Comparison of ENCODE assay signal across 11 cellular contexts in the genomic region with DNA sequence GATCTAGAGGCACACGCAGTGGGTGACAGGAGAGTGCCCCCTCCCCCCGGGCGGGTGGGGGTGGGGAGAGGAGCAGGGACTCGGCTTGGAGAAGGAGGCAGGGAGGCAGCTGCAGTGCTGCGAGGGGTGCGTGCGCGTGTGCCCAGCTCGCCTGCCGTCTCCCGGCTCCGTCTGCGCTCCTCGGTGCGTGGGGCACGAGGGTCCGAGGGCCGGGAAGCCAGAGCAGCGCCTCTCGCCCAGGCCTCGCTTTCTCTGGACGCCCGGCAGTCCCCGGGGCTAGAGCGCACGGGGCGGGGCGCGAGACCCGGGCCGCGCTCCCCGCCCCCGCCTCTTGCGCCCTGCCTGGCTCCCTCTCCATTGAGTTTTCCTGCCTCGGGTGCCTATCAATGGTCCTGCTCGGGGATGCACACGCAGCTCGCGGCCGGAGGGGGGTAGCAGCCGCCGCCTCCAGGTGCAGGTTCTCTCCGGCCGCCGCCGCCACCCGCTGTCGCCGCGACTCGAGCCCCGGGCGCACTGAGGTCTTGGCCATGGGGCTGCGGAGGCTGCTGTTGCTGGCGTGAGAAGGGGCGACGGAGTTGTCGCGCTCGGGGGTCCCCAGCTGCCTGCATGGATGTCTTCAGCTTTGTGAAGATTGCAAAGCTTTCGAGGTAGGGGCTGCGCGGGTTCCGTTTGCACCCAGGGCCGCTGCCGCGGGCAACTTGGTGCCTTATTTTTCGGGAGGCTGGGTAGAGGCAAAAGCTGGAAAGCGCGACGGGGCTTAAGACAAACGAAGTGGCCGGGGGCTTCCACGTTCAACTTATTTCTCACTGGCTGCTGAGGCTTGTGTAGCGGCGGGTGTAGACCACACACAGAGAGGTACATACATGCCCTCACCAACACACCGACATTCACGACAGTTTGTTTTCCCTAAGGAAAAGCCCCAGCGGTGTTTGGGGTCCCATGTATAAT. TPM values are rescaled to one million over a fixed set of nuclear protein-coding genes. Genes with fewer than 3 reads are reported as not detected.
DNase-seq lines count a peak whose midpoint lies in the region; ATAC-seq and TF ChIP-seq lines count a peak whose summit lies in the region.
"Had no signal": no experiment of that assay in that cellular context is flagged by ENCODE, and none has a peak within 500 bp of the region (broad histone marks: within the 10 kb centered on the region; RNA-seq: fewer than 3 reads in every experiment).

Gene FRMPD4 (plus strand): TSS at position 108 of the 948 bp plus-strand sequence. CDS start 499 bp downstream, at position 607.

- H3K36me3 ChIP-seq in skeletal muscle satellite cell (ENCODE audit: insufficient read depth, low read length), result no peaks in the 10 kb centered on the region

- intact Hi-C loops in activated T-helper 1 cell treated with anti-CD3 and anti-CD28 coated beads, Interleukin-12 subunit alpha, Interleukin-12 subunit beta, Interleukin-2, Interleukin-4 antibody, amounts not matched to agents 30 ng/mL and 10 ng/mL and 1 ng/mL, durations not matched to agents 14 hours and 24 hours and 36 hours (cut with micrococcal nuclease), result no loop called here

- peak within 1 kb of the TSS; percentile 61 for H3K9ac ChIP-seq in skeletal muscle satellite cell (ENCODE audit: low read depth, low read length)

- H3K4me3 ChIP-seq in iPS-11a (ENCODE audit: low read depth, low read length) (peak within 1 kb of the TSS; percentile 25), skeletal muscle satellite cell (ENCODE audit: low read length) (peak within 1 kb of the TSS; percentile 78)

- CTCF ChIA-PET in activated CD8-positive, alpha-beta T cell treated with anti-CD3 and anti-CD28 coated beads, Interleukin-2, amount 10 ng/mL, durations not matched to agents 7 days and 5 days (lab: Charles Lee), result no interaction called here

- H3K4me1 ChIP-seq in skeletal muscle satellite cell (ENCODE audit: control insufficient read depth, insufficient read depth, low read length), result peaks cover 6% of the 10 kb centered on the region

- no peak for DNase-seq in HFFc6
- no peak for DNase-seq in activated CD8-positive, alpha-beta T cell treated with anti-CD3 and anti-CD28 coated beads, Interleukin-2, amount 10 ng/mL, durations not matched to agents 7 days and 5 days
- DNase-seq in activated T-helper 1 cell treated with anti-CD3 and anti-CD28 coated beads, Interleukin-12 subunit alpha, Interleukin-12 subunit beta, Interleukin-2, Interleukin-4 antibody, amounts not matched to agents 30 ng/mL and 10 ng/mL and 1 ng/mL, durations not matched to agents 14 hours and 24 hours and 36 hours (ENCODE audit: low spot score), result no peak
- no peak for DNase-seq in stimulated activated CD4-positive, alpha-beta T cell treated with anti-CD3 and anti-CD28 coated beads, Interleukin-12 subunit alpha, Interleukin-12 subunit beta, amount 100 ng/mL, for 4 hours

- H3K9me3 ChIP-seq in skeletal muscle satellite cell (replicated peaks; ENCODE audit: low read length), result no peaks in the 10 kb centered on the region

- POLR2A ChIA-PET in activated CD8-positive, alpha-beta T cell treated with anti-CD3 and anti-CD28 coated beads, Interleukin-2, amount 10 ng/mL, durations not matched to agents 7 days and 5 days (lab: Charles Lee), result interaction anchor here (0.6 kb wide), 1 partner anchor 1672 kb away, joined by 3 read pairs; no protein-coding TSS in a partner anchor

- ATAC-seq in GM18502 (IDR thresholded peaks at IDR 0.05; ENCODE audit: poor library complexity, unreplicated experiment), result no peak
- no peak for ATAC-seq in activated CD8-positive, alpha-beta T cell treated with anti-CD3 and anti-CD28 coated beads, Interleukin-2, amount 10 ng/mL, durations not matched to agents 7 days and 5 days
- ATAC-seq: sciatic nerve had no signal

- peak within 1 kb of the TSS; percentile 90 for H3K4me2 ChIP-seq in skeletal muscle satellite cell (ENCODE audit: low read length)

- H3K36me3 Mint-ChIP-seq in HFFc6 (ENCODE audit: low read depth), result no peaks in the 10 kb centered on the region
- H3K36me3 Mint-ChIP-seq in activated CD8-positive, alpha-beta T cell treated with anti-CD3 and anti-CD28 coated beads, Interleukin-2, amount 10 ng/mL, durations not matched to agents 7 days and 5 days (ENCODE audit: low read depth), result no peaks in the 10 kb centered on the region
- H3K36me3 Mint-ChIP-seq in activated T-helper 1 cell treated with anti-CD3 and anti-CD28 coated beads, Interleukin-12 subunit alpha, Interleukin-12 subunit beta, Interleukin-2, Interleukin-4 antibody, amounts not matched to agents 30 ng/mL and 10 ng/mL and 1 ng/mL, durations not matched to agents 14 hours and 24 hours and 36 hours (ENCODE audit: low read depth), result no peaks in the 10 kb centered on the region

- peaks cover 8% of the 10 kb centered on the region for H3K27me3 Mint-ChIP-seq in HFFc6 (ENCODE audit: insufficient read depth)
- peaks cover 17% of the 10 kb centered on the region for H3K27me3 Mint-ChIP-seq in activated CD8-positive, alpha-beta T cell treated with anti-CD3 and anti-CD28 coated beads, Interleukin-2, amount 10 ng/mL, durations not matched to agents 7 days and 5 days (ENCODE audit: low read depth)
- H3K27me3 Mint-ChIP-seq in activated T-helper 1 cell treated with anti-CD3 and anti-CD28 coated beads, Interleukin-12 subunit alpha, Interleukin-12 subunit beta, Interleukin-2, Interleukin-4 antibody, amounts not matched to agents 30 ng/mL and 10 ng/mL and 1 ng/mL, durations not matched to agents 14 hours and 24 hours and 36 hours (ENCODE audit: insufficient read depth), result peaks cover 18% of the 10 kb centered on the region

- TF ChIP-seq CTCF in HFFc6 (IDR thresholded peaks at IDR 0.05), result no peak

- H3K4me1 Mint-ChIP-seq in HFFc6 (ENCODE audit: low read depth), result peaks cover 15% of the 10 kb centered on the region
- H3K4me1 Mint-ChIP-seq in activated CD8-positive, alpha-beta T cell treated with anti-CD3 and anti-CD28 coated beads, Interleukin-2, amount 10 ng/mL, durations not matched to agents 7 days and 5 days (ENCODE audit: low read depth), result no peaks in the 10 kb centered on the region
- no peaks in the 10 kb centered on the region for H3K4me1 Mint-ChIP-seq in activated T-helper 1 cell treated with anti-CD3 and anti-CD28 coated beads, Interleukin-12 subunit alpha, Interleukin-12 subunit beta, Interleukin-2, Interleukin-4 antibody, amounts not matched to agents 30 ng/mL and 10 ng/mL and 1 ng/mL, durations not matched to agents 14 hours and 24 hours and 36 hours (ENCODE audit: low read depth)
- H3K4me1 Mint-ChIP-seq: central memory CD8-positive, alpha-beta T cell had no signal

- no peaks in the 10 kb centered on the region for H3K9me3 Mint-ChIP-seq in HFFc6
- no peaks in the 10 kb centered on the region for H3K9me3 Mint-ChIP-seq in activated CD8-positive, alpha-beta T cell treated with anti-CD3 and anti-CD28 coated beads, Interleukin-2, amount 10 ng/mL, durations not matched to agents 7 days and 5 days (ENCODE audit: insufficient read depth)
- H3K9me3 Mint-ChIP-seq in activated T-helper 1 cell treated with anti-CD3 and anti-CD28 coated beads, Interleukin-12 subunit alpha, Interleukin-12 subunit beta, Interleukin-2, Interleukin-4 antibody, amounts not matched to agents 30 ng/mL and 10 ng/mL and 1 ng/mL, durations not matched to agents 14 hours and 24 hours and 36 hours, result no peaks in the 10 kb centered on the region
- H3K9me3 Mint-ChIP-seq: central memory CD8-positive, alpha-beta T cell had no signal

- H3K4me3 Mint-ChIP-seq in HFFc6, result peak within 1 kb of the TSS; percentile 89
- H3K4me3 Mint-ChIP-seq in activated CD8-positive, alpha-beta T cell treated with anti-CD3 and anti-CD28 coated beads, Interleukin-2, amount 10 ng/mL, durations not matched to agents 7 days and 5 days, result no peak within 1 kb of the TSS
- no peak within 1 kb of the TSS for H3K4me3 Mint-ChIP-seq in activated T-helper 1 cell treated with anti-CD3 and anti-CD28 coated beads, Interleukin-12 subunit alpha, Interleukin-12 subunit beta, Interleukin-2, Interleukin-4 antibody, amounts not matched to agents 30 ng/mL and 10 ng/mL and 1 ng/mL, durations not matched to agents 14 hours and 24 hours and 36 hours
- H3K4me3 Mint-ChIP-seq: central memory CD8-positive, alpha-beta T cell had no signal

- H3K27ac Mint-ChIP-seq in HFFc6, result no peak within 1 kb of the TSS
- H3K27ac Mint-ChIP-seq in activated CD8-positive, alpha-beta T cell treated with anti-CD3 and anti-CD28 coated beads, Interleukin-2, amount 10 ng/mL, durations not matched to agents 7 days and 5 days, result no peak within 1 kb of the TSS
- H3K27ac Mint-ChIP-seq in activated T-helper 1 cell treated with anti-CD3 and anti-CD28 coated beads, Interleukin-12 subunit alpha, Interleukin-12 subunit beta, Interleukin-2, Interleukin-4 antibody, amounts not matched to agents 30 ng/mL and 10 ng/mL and 1 ng/mL, durations not matched to agents 14 hours and 24 hours and 36 hours, result no peak within 1 kb of the TSS

- H3K27ac ChIP-seq in angular gyrus (ENCODE audit: low read depth, low read length), result peak within 1 kb of the TSS; percentile 48
- H3K27ac ChIP-seq: HL-60 had no signal

- H3K27me3 ChIP-seq in skeletal muscle satellite cell (ENCODE audit: control insufficient read depth, insufficient read depth, low read length), result no peaks in the 10 kb centered on the region

RNA-seq across cellular contexts. Expression of gene FRMPD4, which starts in this region (rescaled TPM):
- total RNA-seq in HFFc6 (2021; fragmentation: NEBNext Ultra II Directional; extraction: Animal tissue kit (Norgen Biotek cat#: 25700)), result under 1 TPM; 0.09 to 0.55 (median 0.47) TPM
- 0.22 and 0.25 TPM in 2 replicates for total RNA-seq in skeletal muscle satellite cell (2012; rRNA removed)
- total RNA-seq in activated CD8-positive, alpha-beta T cell treated with anti-CD3 and anti-CD28 coated beads, Interleukin-2, amount 10 ng/mL, durations not matched to agents 7 days and 5 days, result not detected
- total RNA-seq in activated T-helper 1 cell treated with anti-CD3 and anti-CD28 coated beads, Interleukin-12 subunit alpha, Interleukin-12 subunit beta, Interleukin-2, Interleukin-4 antibody, amounts not matched to agents 30 ng/mL and 10 ng/mL and 1 ng/mL, durations not matched to agents 14 hours and 24 hours and 36 hours, result not detected in 2 replicates
